In the genomic region with DNA sequence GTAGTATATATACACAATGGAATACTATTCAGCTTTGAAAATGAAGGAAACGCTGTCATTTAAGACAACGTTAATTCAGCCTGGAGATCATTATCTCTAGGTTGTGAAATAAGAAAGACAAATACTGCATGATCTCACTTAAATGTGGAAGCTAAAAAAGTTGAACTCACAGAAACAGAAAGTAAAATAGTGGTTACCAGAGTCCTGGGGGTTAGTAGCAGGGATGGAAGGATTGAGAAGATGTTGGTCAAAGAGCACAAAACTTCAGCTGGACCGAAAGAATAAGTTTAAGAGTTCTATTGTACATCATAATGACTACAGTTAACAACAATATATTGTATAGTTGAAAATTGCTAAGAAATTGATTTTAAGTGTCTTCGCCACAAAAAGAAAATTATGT, we compare ENCODE assay signal across 23 cellular contexts.
"Had no signal": no experiment of that assay in that cellular context is flagged by ENCODE, and none has a peak within 500 bp of the region (broad histone marks: within the 10 kb centered on the region; RNA-seq: fewer than 3 reads in every experiment).

No MANE protein-coding gene starts in this region.

- H3K4me3 ChIP-seq: K562 had no signal

- H3K27ac ChIP-seq: HL-60, KMS-11 had no signal

- H3K9ac ChIP-seq: KMS-11, SK-N-SH had no signal

- H3K9me3 ChIP-seq: SK-N-SH had no signal

- H3K4me2 ChIP-seq: KMS-11, SK-N-SH had no signal

- ATAC-seq: K562, T-cell had no signal

- H3K9me2 ChIP-seq: SK-N-SH had no signal

- DNase-seq: Kasumi-1, MM.1S, NCI-H1048, NCI-H1105, NCI-H1417, NCI-H1436 treated with DMSO at 0.1 percent for 48 hours, NCI-H1694, NCI-H187 treated with DMSO at 0.1 percent for 48 hours, NCI-H2029 treated with DMSO at 0.1 percent for 48 hours, NCI-H2171 treated with DMSO at 0.1 percent for 48 hours, NCI-H345, NCI-H446 treated with DMSO at 0.1 percent for 48 hours, NCI-H524, NCI-H526 treated with DMSO at 0.1 percent for 48 hours, NCI-H748 treated with DMSO at 0.1 percent for 48 hours, Right ventricle myocardium superior, RPMI8226, SK-N-SH, SW 1271, T-cell had no signal
